8 cellular contexts compared by ENCODE assay signal in the genomic region with DNA sequence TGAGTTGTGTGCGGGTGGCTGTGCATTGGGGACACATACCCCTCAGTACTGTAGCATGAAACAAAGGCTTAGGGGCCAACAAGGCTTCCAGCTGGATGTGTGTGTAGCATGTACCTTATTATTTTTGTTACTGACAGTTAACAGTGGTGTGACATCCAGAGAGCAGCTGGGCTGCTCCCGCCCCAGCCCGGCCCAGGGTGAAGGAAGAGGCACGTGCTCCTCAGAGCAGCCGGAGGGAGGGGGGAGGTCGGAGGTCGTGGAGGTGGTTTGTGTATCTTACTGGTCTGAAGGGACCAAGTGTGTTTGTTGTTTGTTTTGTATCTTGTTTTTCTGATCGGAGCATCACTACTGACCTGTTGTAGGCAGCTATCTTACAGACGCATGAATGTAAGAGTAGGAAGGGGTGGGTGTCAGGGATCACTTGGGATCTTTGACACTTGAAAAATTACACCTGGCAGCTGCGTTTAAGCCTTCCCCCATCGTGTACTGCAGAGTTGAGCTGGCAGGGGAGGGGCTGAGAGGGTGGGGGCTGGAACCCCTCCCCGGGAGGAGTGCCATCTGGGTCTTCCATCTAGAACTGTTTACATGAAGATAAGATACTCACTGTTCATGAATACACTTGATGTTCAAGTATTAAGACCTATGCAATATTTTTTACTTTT. TPM values are rescaled to one million over a fixed set of nuclear protein-coding genes. Genes with fewer than 3 reads are reported as not detected.
DNase-seq lines count a peak whose midpoint lies in the region; FAIRE-seq and TF ChIP-seq lines count a peak whose summit lies in the region.

No MANE protein-coding gene starts in this region.

- H3K27ac ChIP-seq in CD4-positive, alpha-beta memory T cell (ENCODE audit: low read depth, low read length) = peak overlapping the region; percentile 99
- H3K27ac ChIP-seq in layer of hippocampus (ENCODE audit: low read depth, low read length) (peak overlapping the region; percentile 100), subcutaneous abdominal adipose tissue (ENCODE audit: low read depth, low read length) (peak overlapping the region; percentile 98)

- peaks cover 21 to 29% of the 10 kb centered on the region in 2 donors for H3K36me3 Mint-ChIP-seq in CD4-positive, alpha-beta memory T cell

- CTCF ChIA-PET in CD4-positive, alpha-beta memory T cell (lab: Charles Lee; ENCODE audit: partially characterized antibody) = interaction anchor here (0.6 to 5.3 kb wide), 40 partner anchors 8 to 832 kb away, joined by 3 to 168 read pairs (median 6); partner anchors contain the start of genes ANAPC16 and ASCC1

- FAIRE-seq in H54 (lab: Jason Lieb, UNC) = no peak

- POLR2A ChIA-PET in CD4-positive, alpha-beta memory T cell (lab: Charles Lee; ENCODE audit: partially characterized antibody) = interaction anchor here (0.6 to 7.7 kb wide), 24 partner anchors 9 to 199 kb away, joined by 3 to 161 read pairs (median 6); partner anchors contain the start of genes ANAPC16, ASCC1, DNAJB12 and SPOCK2

- no peaks in the 10 kb centered on the region for H3K27me3 ChIP-seq in CD4-positive, alpha-beta memory T cell (ENCODE audit: insufficient read depth, low read length)
- H3K27me3 ChIP-seq in adipocyte (replicated peaks; ENCODE audit: control insufficient read depth, insufficient read depth, low read length) = no peaks in the 10 kb centered on the region
- H3K27me3 ChIP-seq in layer of hippocampus (ENCODE audit: control insufficient read depth, insufficient read depth, low read length) = no peaks in the 10 kb centered on the region
- no peaks in the 10 kb centered on the region for H3K27me3 ChIP-seq in subcutaneous abdominal adipose tissue (ENCODE audit: control insufficient read depth in 5 of 5, insufficient read depth in 4 of 5, low read length in 5 of 5)

- H3K4me1 ChIP-seq in CD4-positive, alpha-beta memory T cell (ENCODE audit: insufficient read depth, low read length) = peaks cover 49% of the 10 kb centered on the region
- H3K4me1 ChIP-seq in adipocyte (ENCODE audit: control insufficient read depth, insufficient read depth, low read length) (peaks cover 16% of the 10 kb centered on the region), subcutaneous abdominal adipose tissue (ENCODE audit: control insufficient read depth in 5 of 5, insufficient read depth in 5 of 5, low read length in 5 of 5) (peaks cover 8 to 56% (median 50%) of the 10 kb centered on the region in 5 donors)

- H3K4me3 Mint-ChIP-seq in CD4-positive, alpha-beta memory T cell = peak overlapping the region; percentile 96 to 100 (median 98)

- H3K9ac ChIP-seq in adipocyte (ENCODE audit: low read length) (peak overlapping the region; percentile 99), subcutaneous abdominal adipose tissue (ENCODE audit: low read length in 5 of 5) (peak overlapping the region; percentile 85 to 96 (median 92))

- H3K4me1 Mint-ChIP-seq in CD4-positive, alpha-beta memory T cell = peaks cover 20 to 61% (median 44%) of the 10 kb centered on the region in 4 donors

- H3K36me3 ChIP-seq in CD4-positive, alpha-beta memory T cell (ENCODE audit: insufficient read depth, low read length) = peaks cover 20% of the 10 kb centered on the region
- H3K36me3 ChIP-seq in adipocyte (ENCODE audit: control insufficient read depth, insufficient read depth, low read length, severe bottlenecking) = peaks cover 20% of the 10 kb centered on the region
- H3K36me3 ChIP-seq in subcutaneous abdominal adipose tissue (ENCODE audit: control insufficient read depth in 5 of 5, insufficient read depth in 5 of 5, low read length in 5 of 5) = peaks cover 0 to 20% (median 19%) of the 10 kb centered on the region in 5 donors

- no peaks in the 10 kb centered on the region for H3K27me3 Mint-ChIP-seq in CD4-positive, alpha-beta memory T cell

- H3K9me3 Mint-ChIP-seq in CD4-positive, alpha-beta memory T cell = peaks cover 0 to 2% (median 0%) of the 10 kb centered on the region in 8 donors

- H3K4me3 ChIP-seq in CD4-positive, alpha-beta memory T cell (ENCODE audit: low read length in 2 of 2) = peak overlapping the region; percentile 99 to 100
- H3K4me3 ChIP-seq in adipocyte (ENCODE audit: low read length) (peak overlapping the region; percentile 97), subcutaneous abdominal adipose tissue (ENCODE audit: low read depth in 1 of 5, low read length in 5 of 5) (peak overlapping the region; percentile 90 to 100 (median 95))

- peak overlapping the region; percentile 83 to 99 (median 96) for H3K27ac Mint-ChIP-seq in CD4-positive, alpha-beta memory T cell

- peak in 1 of 5 donors; percentile 15 for DNase-seq in CD4-positive, alpha-beta memory T cell
- peak; percentile 57 for DNase-seq in LHCN-M2 (ENCODE audit: low read depth)
- DNase-seq in adipocyte (ENCODE audit: low read depth) = peak; percentile 29
- DNase-seq in H54 (ENCODE audit: insufficient read length, low spot score) = no peak
- no peak for DNase-seq in GM19240 (ENCODE audit: insufficient read length, low spot score)
- no peak for DNase-seq in SKM-1 treated with dmso at 0.1 percent for 144 hours (lab: John Stamatoyannopoulos, UW; ENCODE audit: unreplicated experiment)

- intact Hi-C loops in CD4-positive, alpha-beta memory T cell (cut with micrococcal nuclease) = no loop called here

- TF ChIP-seq POLR2A in H54 (IDR thresholded peaks at IDR 0.05; ENCODE audit: low read depth, low read length) = no peak

- H3K9me3 ChIP-seq in CD4-positive, alpha-beta memory T cell (ENCODE audit: control insufficient read depth in 1 of 2, low read length in 2 of 2) = no peaks in the 10 kb centered on the region
- no peaks in the 10 kb centered on the region for H3K9me3 ChIP-seq in adipocyte (ENCODE audit: control insufficient read depth, low read length)
- no peaks in the 10 kb centered on the region for H3K9me3 ChIP-seq in subcutaneous abdominal adipose tissue (ENCODE audit: control insufficient read depth in 5 of 5, low read length in 5 of 5)

RNA-seq across cellular contexts. Expression of gene DDIT4, which starts 1.8 kb away (rescaled TPM):
- 10 to 100 TPM; 23.1 to 24.5 TPM for total RNA-seq in CD4-positive, alpha-beta memory T cell
- 100 to 1,000 TPM; 154 to 635 TPM for polyA plus RNA-seq in CD4-positive, alpha-beta memory T cell
- 257 and 378 TPM in 2 replicates for total RNA-seq in LHCN-M2 (2014; rRNA removed)
- polyA plus RNA-seq in LHCN-M2 (2012) = 158 TPM

RNA-seq across cellular contexts. Expression of gene ASCC1, which starts 59.4 kb away (rescaled TPM):
- 10 to 100 TPM; 14.3 to 17.5 TPM for total RNA-seq in CD4-positive, alpha-beta memory T cell
- 10 to 100 TPM; 19.6 to 24.9 TPM for polyA plus RNA-seq in CD4-positive, alpha-beta memory T cell
- total RNA-seq in LHCN-M2 (2014; rRNA removed) = 30.3 and 37.3 TPM in 2 replicates
- polyA plus RNA-seq in LHCN-M2 (2012) = 27.0 TPM

RNA-seq across cellular contexts. Expression of gene ANAPC16, which starts 59.7 kb away (rescaled TPM):
- 100 to 1,000 TPM; 114 to 118 TPM for total RNA-seq in CD4-positive, alpha-beta memory T cell
- 100 to 1,000 TPM; 324 to 472 TPM for polyA plus RNA-seq in CD4-positive, alpha-beta memory T cell
- 46.0 and 48.3 TPM in 2 replicates for total RNA-seq in LHCN-M2 (2014; rRNA removed)
- polyA plus RNA-seq in LHCN-M2 (2012) = 46.1 TPM

Comparison
In these comparisons a context has a peak if more than half of its experiments do, and no peak if none do; other contexts are left out.
1. DNase-seq: peak in LHCN-M2 (single experiment) and adipocyte (single experiment); none in H54 (single experiment), GM19240 (single experiment) and SKM-1 treated with dmso at 0.1 percent for 144 hours (single experiment).
2. RNA of gene DDIT4, which starts 1.8 kb away (total RNA-seq): 257 to 378 TPM in LHCN-M2; 23.1 to 24.5 TPM in CD4-positive, alpha-beta memory T cell; every median in the first group is over 10 times any median in the second.
3. Peak in every context shown above with its lines, with median percentiles within 50 percentile points of each other: H3K27ac ChIP-seq and H3K4me3 ChIP-seq.